In genomic region chr21:33324311-33325221, GRCh38 we compare ENCODE assay signal across 1 cellular context.
TF ChIP-seq lines count a peak whose summit lies in the region.

TSS of gene IFNAR1 (plus strand) at chr21:33324970. CDS start at chr21:33325056, 86 bp downstream.

TF ChIP-seq in HepG2, 621 proteins besides CTCF, POLR2A, EP300 and RAD21 (continued from another document):
- TF ChIP-seq ZNF431 (CRISPR knock-in tag; IDR thresholded peaks at IDR 0.05; ENCODE audit: borderline replicate concordance, low read depth) (peak; percentile 63; the same call in 1 of the 2 replicates), ZFP37 (CRISPR knock-in tag; IDR thresholded peaks at IDR 0.05; ENCODE audit: borderline replicate concordance) (no peak), SNAPC5 (CRISPR knock-in tag; IDR thresholded peaks at IDR 0.05; ENCODE audit: borderline replicate concordance) (0 out of 2 replicates have a peak, but pooled peaks have one; percentile 21), SP1 (IDR thresholded peaks at IDR 0.05) (no peak), SP1 (CRISPR knock-in tag; IDR thresholded peaks at IDR 0.05) (no peak), MEIS2 (CRISPR knock-in tag; IDR thresholded peaks at IDR 0.05) (no peak), MYPOP (CRISPR knock-in tag; IDR thresholded peaks at IDR 0.05) (peak; percentile 67; the same call in 1 of the 2 replicates)
